In the genomic region with DNA sequence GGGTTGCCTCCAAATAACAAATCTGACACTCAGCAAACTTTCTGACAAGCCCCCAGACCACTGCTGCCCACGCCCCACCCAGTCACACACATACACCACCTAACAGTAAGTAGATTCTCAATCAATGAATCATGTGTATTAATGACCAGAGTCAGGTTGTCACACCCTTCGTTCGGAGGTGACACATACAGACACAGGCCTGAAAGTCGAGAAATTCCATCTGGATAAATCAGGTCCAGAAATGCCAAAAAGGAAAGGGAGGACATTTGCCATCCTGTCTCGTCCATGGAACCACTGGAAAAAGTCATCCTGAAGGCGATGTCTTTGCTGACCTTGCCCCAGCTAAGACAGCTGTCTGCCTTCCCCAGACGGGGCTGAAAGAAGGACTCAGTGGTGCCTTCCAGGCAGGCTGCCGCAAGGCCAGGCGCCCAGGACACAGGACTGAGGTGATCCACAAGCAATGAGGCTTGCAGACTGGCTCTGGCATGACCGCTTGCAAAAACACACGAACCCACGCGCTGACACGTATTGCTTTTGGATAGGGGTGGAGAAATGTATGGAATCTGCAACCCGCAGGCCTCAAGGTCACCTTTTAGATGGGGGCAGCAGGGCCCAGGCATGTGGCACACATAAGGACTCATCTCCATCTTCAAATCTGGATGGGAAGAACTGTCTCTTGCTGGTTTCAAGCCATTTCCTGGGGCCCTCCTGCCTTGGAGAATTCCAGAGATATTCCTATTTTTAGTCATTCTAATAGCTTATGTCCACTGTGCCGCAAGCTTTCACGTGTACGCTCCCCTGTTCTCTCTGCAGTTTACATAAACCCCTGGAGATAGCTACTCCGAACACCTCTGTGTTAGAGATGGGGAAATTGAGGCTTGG, we compare ENCODE assay signal across 10 cellular contexts. TPM values are rescaled to one million over a fixed set of nuclear protein-coding genes. Genes with fewer than 3 reads are reported as not detected.
DNase-seq lines count a peak whose midpoint lies in the region; ATAC-seq and TF ChIP-seq lines count a peak whose summit lies in the region.
"Had no signal": no experiment of that assay in that cellular context is flagged by ENCODE, and none has a peak within 500 bp of the region (broad histone marks: within the 10 kb centered on the region; RNA-seq: fewer than 3 reads in every experiment).

No MANE protein-coding gene starts in this region.

- peak overlapping the region; percentile 75 for H3K4me3 Mint-ChIP-seq in activated CD4-positive, alpha-beta T cell treated with anti-CD3 and anti-CD28 coated beads for 36 hours
- H3K4me3 Mint-ChIP-seq in activated T-cell treated with anti-CD3 and anti-CD28 coated beads, Interleukin-2, amount 50 U/mL, for 72 hours: peak overlapping the region; percentile 60 to 61
- H3K4me3 Mint-ChIP-seq in stimulated activated effector memory CD8-positive, alpha-beta T cell treated with anti-CD3 and anti-CD28 coated beads, Interleukin-12 subunit alpha, Interleukin-12 subunit beta, amount 100 ng/mL, for 72 hours: peak overlapping the region; percentile 87

- H3K4me1 ChIP-seq in left ventricle myocardium inferior (peaks cover 51% of the 10 kb centered on the region), A673 (ENCODE audit: insufficient read depth, low read length, poor library complexity, severe bottlenecking) (peaks cover 9% of the 10 kb centered on the region)

- no peak overlapping the region for H3K4me3 ChIP-seq in left ventricle myocardium inferior
- no peak overlapping the region for H3K4me3 ChIP-seq in A673 (ENCODE audit: low read depth, low read length, poor library complexity, severe bottlenecking)

- no TSS peak for BruUV-seq in A673 (replicated peaks; lab: Mats Ljungman, UMichigan)

- DNase-seq in activated CD4-positive, alpha-beta T cell treated with anti-CD3 and anti-CD28 coated beads for 36 hours: no peak
- no peak for DNase-seq in activated CD4-positive, alpha-beta T cell treated with anti-CD3 and anti-CD28 coated beads, Interleukin-2, amount 50 U/mL, for 1 hour
- no peak for DNase-seq in activated T-cell treated with anti-CD3 and anti-CD28 coated beads, Interleukin-2, amount 50 U/mL, for 72 hours
- DNase-seq in left ventricle myocardium inferior (no peak), hippocampal formation (lab: John Stamatoyannopoulos, UW) (no peak), A673 (ENCODE audit: low spot score) (no peak)
- DNase-seq in stimulated activated effector memory CD8-positive, alpha-beta T cell treated with anti-CD3 and anti-CD28 coated beads, Interleukin-12 subunit alpha, Interleukin-12 subunit beta, amount 100 ng/mL, for 72 hours (ENCODE audit: low spot score in 2 of 2): peak in 1 of 2 donors; percentile 55
- DNase-seq: ACHN, kidney glomerular epithelial cell had no signal

- peaks cover 58% of the 10 kb centered on the region for H3K36me3 Mint-ChIP-seq in activated CD4-positive, alpha-beta T cell treated with anti-CD3 and anti-CD28 coated beads for 36 hours (ENCODE audit: low read depth)
- peaks cover 9% of the 10 kb centered on the region in 2 donors for H3K36me3 Mint-ChIP-seq in activated T-cell treated with anti-CD3 and anti-CD28 coated beads, Interleukin-2, amount 50 U/mL, for 72 hours (ENCODE audit: insufficient read depth in 2 of 2)
- peaks cover 57% of the 10 kb centered on the region for H3K36me3 Mint-ChIP-seq in stimulated activated effector memory CD8-positive, alpha-beta T cell treated with anti-CD3 and anti-CD28 coated beads, Interleukin-12 subunit alpha, Interleukin-12 subunit beta, amount 100 ng/mL, for 72 hours

- peaks cover 99% of the 10 kb centered on the region for H3K4me1 Mint-ChIP-seq in activated CD4-positive, alpha-beta T cell treated with anti-CD3 and anti-CD28 coated beads for 36 hours
- peaks cover 100% of the 10 kb centered on the region for H3K4me1 Mint-ChIP-seq in activated T-cell treated with anti-CD3 and anti-CD28 coated beads, Interleukin-2, amount 50 U/mL, for 72 hours (ENCODE audit: low read depth)
- peaks cover 96% of the 10 kb centered on the region for H3K4me1 Mint-ChIP-seq in stimulated activated effector memory CD8-positive, alpha-beta T cell treated with anti-CD3 and anti-CD28 coated beads, Interleukin-12 subunit alpha, Interleukin-12 subunit beta, amount 100 ng/mL, for 72 hours

- CTCF ChIA-PET in activated CD4-positive, alpha-beta T cell treated with anti-CD3 and anti-CD28 coated beads for 36 hours (lab: Charles Lee): no interaction called here
- CTCF ChIA-PET in A673 (lab: Charles Lee): no interaction called here

- ATAC-seq in activated CD4-positive, alpha-beta T cell treated with anti-CD3 and anti-CD28 coated beads for 36 hours: no peak
- no peak for ATAC-seq in activated T-cell treated with anti-CD3 and anti-CD28 coated beads, Interleukin-2, amount 50 U/mL, for 72 hours (replicated peaks in 1 of 2)
- no peak for ATAC-seq in stimulated activated effector memory CD8-positive, alpha-beta T cell treated with anti-CD3 and anti-CD28 coated beads, Interleukin-12 subunit alpha, Interleukin-12 subunit beta, amount 100 ng/mL, for 72 hours
- no peak for ATAC-seq in GM18520 (IDR thresholded peaks at IDR 0.05; ENCODE audit: unreplicated experiment)

- H3K27ac Mint-ChIP-seq in activated CD4-positive, alpha-beta T cell treated with anti-CD3 and anti-CD28 coated beads for 36 hours: peak overlapping the region; percentile 99
- peak overlapping the region; percentile 18 for H3K27ac Mint-ChIP-seq in activated T-cell treated with anti-CD3 and anti-CD28 coated beads, Interleukin-2, amount 50 U/mL, for 72 hours
- H3K27ac Mint-ChIP-seq in stimulated activated effector memory CD8-positive, alpha-beta T cell treated with anti-CD3 and anti-CD28 coated beads, Interleukin-12 subunit alpha, Interleukin-12 subunit beta, amount 100 ng/mL, for 72 hours: peak overlapping the region; percentile 98

- H3K27me3 ChIP-seq in left ventricle myocardium inferior (ENCODE audit: low read depth) (no peaks in the 10 kb centered on the region), A673 (replicated peaks; ENCODE audit: insufficient read depth, low read depth, low read length, poor library complexity) (no peaks in the 10 kb centered on the region)

- H3K27me3 Mint-ChIP-seq in activated CD4-positive, alpha-beta T cell treated with anti-CD3 and anti-CD28 coated beads for 36 hours: no peaks in the 10 kb centered on the region
- no peaks in the 10 kb centered on the region for H3K27me3 Mint-ChIP-seq in activated T-cell treated with anti-CD3 and anti-CD28 coated beads, Interleukin-2, amount 50 U/mL, for 72 hours (ENCODE audit: low read depth)

- POLR2A ChIA-PET in activated CD4-positive, alpha-beta T cell treated with anti-CD3 and anti-CD28 coated beads for 36 hours (lab: Charles Lee): interaction anchor here (1.5 kb wide), 1 partner anchor 53 kb away, joined by 3 read pairs; no protein-coding TSS in a partner anchor
- POLR2A ChIA-PET in A673 (lab: Charles Lee; ENCODE audit: low non-redundant PET): no interaction called here

- H3K9me3 ChIP-seq in left ventricle myocardium inferior (replicated peaks) (peaks cover 11% of the 10 kb centered on the region), A673 (ENCODE audit: low read depth, low read length, poor library complexity, severe bottlenecking) (no peaks in the 10 kb centered on the region)

- H3K36me3 ChIP-seq in left ventricle myocardium inferior (no peaks in the 10 kb centered on the region), A673 (ENCODE audit: insufficient read depth, low read length, poor library complexity, severe bottlenecking) (no peaks in the 10 kb centered on the region)

- TF ChIP-seq CTCF in left ventricle myocardium inferior (IDR thresholded peaks at IDR 0.05; ENCODE audit: borderline replicate concordance): no peak
- TF ChIP-seq CTCF in A673 (conservative IDR thresholded peaks at IDR 0.05; ENCODE audit: low read depth, low read length): no peak

- peaks cover 5% of the 10 kb centered on the region for H3K9me3 Mint-ChIP-seq in activated CD4-positive, alpha-beta T cell treated with anti-CD3 and anti-CD28 coated beads for 36 hours (ENCODE audit: low read depth)
- H3K9me3 Mint-ChIP-seq in activated T-cell treated with anti-CD3 and anti-CD28 coated beads, Interleukin-2, amount 50 U/mL, for 72 hours: no peaks in the 10 kb centered on the region
- no peaks in the 10 kb centered on the region for H3K9me3 Mint-ChIP-seq in stimulated activated effector memory CD8-positive, alpha-beta T cell treated with anti-CD3 and anti-CD28 coated beads, Interleukin-12 subunit alpha, Interleukin-12 subunit beta, amount 100 ng/mL, for 72 hours

- intact Hi-C loops in activated CD4-positive, alpha-beta T cell treated with anti-CD3 and anti-CD28 coated beads for 36 hours (cut with DNase I, micrococcal nuclease): loop anchor here in 1 of 2 experiments (10.0 kb wide), 1 partner anchor 739 kb away; a partner anchor contains a TSS
- intact Hi-C loops in left ventricle myocardium inferior (cut with micrococcal nuclease): no loop called here
- intact Hi-C loops in A673 (cut with micrococcal nuclease; ENCODE audit: unreplicated experiment): no loop called here

- H3K27ac ChIP-seq in left ventricle myocardium inferior (replicated peaks) (peak overlapping the region; percentile 82), A673 (ENCODE audit: low read depth, low read length, poor library complexity, severe bottlenecking) (no peak overlapping the region)

RNA-seq across cellular contexts. Expression of a gene that starts 9.0 kb away (rescaled TPM):
- 10 to 100 TPM; 38.5 to 49.8 TPM for total RNA-seq in activated CD4-positive, alpha-beta T cell treated with anti-CD3 and anti-CD28 coated beads for 36 hours
- total RNA-seq in activated T-cell treated with anti-CD3 and anti-CD28 coated beads, Interleukin-2, amount 50 U/mL, for 72 hours: 10 to 100 TPM; 29.4 to 39.9 TPM
- total RNA-seq in left ventricle myocardium inferior: 4.2 TPM
- total RNA-seq in A673 (2021): 0.64 and 0.76 TPM in 2 replicates

Comparison
In these comparisons a context has a peak if more than half of its experiments do, and no peak if none do; other contexts are left out.
1. H3K27ac Mint-ChIP-seq: peak in every context shown above with its lines; median percentile 99 in activated CD4-positive, alpha-beta T cell treated with anti-CD3 and anti-CD28 coated beads for 36 hours; 98 in stimulated activated effector memory CD8-positive, alpha-beta T cell treated with anti-CD3 and anti-CD28 coated beads, Interleukin-12 subunit alpha, Interleukin-12 subunit beta, amount 100 ng/mL, for 72 hours; 18 in activated T-cell treated with anti-CD3 and anti-CD28 coated beads, Interleukin-2, amount 50 U/mL, for 72 hours.